In genomic region chr2:46135936-46136335, GRCh38 we compare ENCODE assay signal across 13 cellular contexts.
DNase-seq lines count a peak whose midpoint lies in the region; ATAC-seq and TF ChIP-seq lines count a peak whose summit lies in the region.
"Had no signal": no experiment of that assay in that cellular context is flagged by ENCODE, and none has a peak within 500 bp of the region (broad histone marks: within the 10 kb centered on the region; RNA-seq: fewer than 3 reads in every experiment).

No MANE protein-coding gene starts in this region.

- no peaks in the 10 kb centered on the region for H3K36me3 ChIP-seq in body of pancreas (replicated peaks in 1 of 2; ENCODE audit: insufficient read depth in 1 of 2, low read depth in 2 of 2)
- H3K36me3 ChIP-seq: neutrophil had no signal

- intact Hi-C loops in body of pancreas (cut with DNase I) (no loop called here), right cardiac atrium (cut with DNase I) (loop anchor here in 1 of 4 donors (10.0 kb wide), 1 partner anchor 71 kb away; no protein-coding TSS in a partner anchor), sciatic nerve (cut with DNase I) (no loop called here)

- no peak overlapping the region for H3K4me3 ChIP-seq in body of pancreas
- H3K4me3 ChIP-seq in right cardiac atrium (ENCODE audit: low read length) = no peak overlapping the region
- H3K4me3 ChIP-seq: K562 had no signal

- DNase-seq in ELF-1 (ENCODE audit: low read depth, low spot score) (peak; percentile 35), body of pancreas (no peak), right cardiac atrium (peak in 2 of 3 donors; percentile 38 to 75), sciatic nerve (ENCODE audit: low spot score) (no peak), NCI-H446 treated with DMSO at 0.1 percent for 48 hours (lab: John Stamatoyannopoulos, UW) (no peak), foreskin keratinocyte (no peak)
- DNase-seq: AML-193, NCI-H187, NCI-H82 had no signal

- no peak for TF ChIP-seq POLR2A in body of pancreas (IDR thresholded peaks at IDR 0.05)

- H3K27ac ChIP-seq in body of pancreas = peak overlapping the region in 1 of 4 donors; percentile 24
- peak overlapping the region; percentile 89 for H3K27ac ChIP-seq in right cardiac atrium (ENCODE audit: low read length)
- H3K27ac ChIP-seq in foreskin keratinocyte = no peak overlapping the region
- H3K27ac ChIP-seq: neutrophil had no signal

- 52 to 54% methylated on average over 6 of the region's 6 CpGs for WGBS in body of pancreas, 2 donors
- WGBS in right cardiac atrium = 34% methylated on average over 6 of the region's 6 CpGs

- ATAC-seq in body of pancreas = peak; percentile 47
- peak; percentile 84 to 87 for ATAC-seq in right cardiac atrium
- ATAC-seq in sciatic nerve = peak; percentile 77
- ATAC-seq in foreskin keratinocyte = no peak
- ATAC-seq in GM21786 (IDR thresholded peaks at IDR 0.05; ENCODE audit: unreplicated experiment) = no peak
- ATAC-seq in GM21381 (IDR thresholded peaks at IDR 0.05; ENCODE audit: unreplicated experiment) = no peak
- ATAC-seq: K562 had no signal

- H3K9me3 ChIP-seq in body of pancreas (no peaks in the 10 kb centered on the region), right cardiac atrium (ENCODE audit: control insufficient read depth, low read length) (no peaks in the 10 kb centered on the region)
- H3K9me3 ChIP-seq: neutrophil had no signal

- H3K27me3 ChIP-seq in body of pancreas (no peaks in the 10 kb centered on the region), right cardiac atrium (ENCODE audit: control insufficient read depth, insufficient read depth) (no peaks in the 10 kb centered on the region), foreskin keratinocyte (no peaks in the 10 kb centered on the region)
- H3K27me3 ChIP-seq: neutrophil had no signal

- peaks cover 34% of the 10 kb centered on the region for H3K4me1 ChIP-seq in body of pancreas
- peaks cover 17% of the 10 kb centered on the region for H3K4me1 ChIP-seq in right cardiac atrium (ENCODE audit: control insufficient read depth, insufficient read depth, low read length)
- peaks cover 14% of the 10 kb centered on the region for H3K4me1 ChIP-seq in foreskin keratinocyte

- TF ChIP-seq CTCF in body of pancreas (IDR thresholded peaks at IDR 0.05) = no peak
- TF ChIP-seq CTCF in foreskin keratinocyte (conservative IDR thresholded peaks at IDR 0.05) = no peak

Comparison
In these comparisons a context has a peak if more than half of its experiments do, and no peak if none do; other contexts are left out.
1. DNase-seq: peak in ELF-1 (single experiment) and right cardiac atrium (2 of 3); none in body of pancreas (0 of 4), sciatic nerve (single experiment), NCI-H446 treated with DMSO at 0.1 percent for 48 hours (single experiment) and foreskin keratinocyte (0 of 2).
2. ATAC-seq: peak in body of pancreas (single experiment), right cardiac atrium (2 of 2) and sciatic nerve (single experiment); none in foreskin keratinocyte (single experiment), GM21786 (single experiment) and GM21381 (single experiment).